19 cellular contexts compared by ENCODE assay signal in genomic region chr2:207938415-207938814, GRCh38.
DNase-seq lines count a peak whose midpoint lies in the region; ATAC-seq, FAIRE-seq and TF ChIP-seq lines count a peak whose summit lies in the region.
"Had no signal": no experiment of that assay in that cellular context is flagged by ENCODE, and none has a peak within 500 bp of the region (broad histone marks: within the 10 kb centered on the region; RNA-seq: fewer than 3 reads in every experiment).

No MANE protein-coding gene starts in this region.

- CTCF ChIA-PET in endothelial cell of umbilical vein (lab: Charles Lee), result interaction anchor here (1.1 to 1.5 kb wide), 3 partner anchors 35 to 192 kb away, joined by 3 to 4 read pairs (median 3); no protein-coding TSS in a partner anchor

- H3K9ac ChIP-seq in endothelial cell of umbilical vein (replicated peaks; ENCODE audit: extremely low read depth, insufficient read depth, low read length), result no peak overlapping the region

- H3K9me1 ChIP-seq in endothelial cell of umbilical vein (replicated peaks; ENCODE audit: control insufficient read depth, extremely low read depth, insufficient read depth, low read length), result no peaks in the 10 kb centered on the region

- no TSS peak for BruUV-seq in endothelial cell of umbilical vein (replicated peaks; lab: Mats Ljungman, UMichigan)

- H3K9me3 ChIP-seq in heart right ventricle, result no peaks in the 10 kb centered on the region
- H3K9me3 ChIP-seq in right cardiac atrium (ENCODE audit: control insufficient read depth, low read length), result no peaks in the 10 kb centered on the region
- H3K9me3 ChIP-seq in endothelial cell of umbilical vein (replicated peaks; ENCODE audit: control insufficient read depth, insufficient read depth, low read length), result no peaks in the 10 kb centered on the region
- no peaks in the 10 kb centered on the region for H3K9me3 ChIP-seq in spleen
- H3K9me3 ChIP-seq: BE2C had no signal

- no peaks in the 10 kb centered on the region for H4K20me1 ChIP-seq in endothelial cell of umbilical vein (replicated peaks; ENCODE audit: control insufficient read depth, extremely low read depth, insufficient read depth, low read length)

- ATAC-seq in heart right ventricle, result no peak
- no peak for ATAC-seq in right cardiac atrium
- ATAC-seq in GM21786 (IDR thresholded peaks at IDR 0.05; ENCODE audit: unreplicated experiment), result no peak
- ATAC-seq: HCT116 had no signal

- H3K79me2 ChIP-seq in endothelial cell of umbilical vein (ENCODE audit: control insufficient read depth, insufficient read depth, low read length), result no peaks in the 10 kb centered on the region

- TF ChIP-seq POLR2A in endothelial cell of umbilical vein (IDR thresholded peaks at IDR 0.05; ENCODE audit: low read depth, low read length) (no peak), spleen (IDR thresholded peaks at IDR 0.05) (no peak), erythroblast (IDR thresholded peaks at IDR 0.05; ENCODE audit: low read length) (no peak)

- H3K4me3 ChIP-seq in heart right ventricle, result no peak overlapping the region
- no peak overlapping the region for H3K4me3 ChIP-seq in right cardiac atrium (ENCODE audit: low read length)
- no peak overlapping the region for H3K4me3 ChIP-seq in endothelial cell of umbilical vein (replicated peaks in 1 of 3; ENCODE audit: insufficient read depth in 1 of 3, low read depth in 1 of 3, low read length in 3 of 3)
- H3K4me3 ChIP-seq in spleen, result no peak overlapping the region

- dilution Hi-C loops in endothelial cell of umbilical vein (cut with MboI; ENCODE audit: extremely low pct_ligation_motif_present, low sequenced_read_pairs), result no loop called here

- intact Hi-C loops in heart right ventricle (cut with DNase I), result no loop called here
- intact Hi-C loops in right cardiac atrium (cut with DNase I), result no loop called here
- intact Hi-C loops in endothelial cell of umbilical vein (cut with micrococcal nuclease), result no loop called here
- intact Hi-C loops in spleen (cut with DNase I; ENCODE audit: low total_unique reads), result no loop called here

- no peak overlapping the region for H3K4me2 ChIP-seq in endothelial cell of umbilical vein (ENCODE audit: insufficient read depth, low read length)

- 74 to 86% methylated on average over 4 of the region's 4 CpGs for WGBS in heart right ventricle, 2 donors
- 85% methylated on average over 4 of the region's 4 CpGs for WGBS in right cardiac atrium
- WGBS in spleen, 5 donors, result 76 to 91% (median 85%) methylated on average over 4 of the region's 4 CpGs

- H2AFZ ChIP-seq in endothelial cell of umbilical vein (ENCODE audit: low read depth, low read length), result no peak overlapping the region

- POLR2A ChIA-PET in endothelial cell of umbilical vein (lab: Charles Lee), result no interaction called here

- H3K4me1 ChIP-seq in heart right ventricle (peaks cover 6 to 63% (median 34%) of the 10 kb centered on the region in 9 donors), right cardiac atrium (ENCODE audit: control insufficient read depth, insufficient read depth, low read length) (peaks cover 3% of the 10 kb centered on the region), endothelial cell of umbilical vein (ENCODE audit: control insufficient read depth, extremely low read depth, insufficient read depth, low read length) (no peaks in the 10 kb centered on the region), spleen (peaks cover 0 to 13% (median 2%) of the 10 kb centered on the region in 6 donors)

- H3K27ac ChIP-seq in heart right ventricle (peak overlapping the region in 8 of 10 donors; percentile 17 to 73 (median 57)), right cardiac atrium (ENCODE audit: low read length) (no peak overlapping the region), endothelial cell of umbilical vein (ENCODE audit: insufficient read depth, low read depth, low read length) (no peak overlapping the region), spleen (peak overlapping the region in 6 of 8 donors; percentile 12 to 43 (median 36))

- H3K36me3 ChIP-seq in heart right ventricle, result peaks cover 0 to 7% (median 0%) of the 10 kb centered on the region in 9 donors
- no peaks in the 10 kb centered on the region for H3K36me3 ChIP-seq in endothelial cell of umbilical vein (ENCODE audit: control insufficient read depth in 2 of 2, extremely low read depth in 1 of 2, insufficient read depth in 2 of 2, low read length in 2 of 2)
- H3K36me3 ChIP-seq in spleen, result peaks cover 0 to 25% (median 0%) of the 10 kb centered on the region in 6 donors
- H3K36me3 ChIP-seq: BE2C had no signal

- H3K27me3 ChIP-seq in heart right ventricle (no peaks in the 10 kb centered on the region), right cardiac atrium (ENCODE audit: control insufficient read depth, insufficient read depth) (no peaks in the 10 kb centered on the region), endothelial cell of umbilical vein (ENCODE audit: control insufficient read depth in 2 of 2, insufficient read depth in 2 of 2, low read length in 2 of 2) (no peaks in the 10 kb centered on the region), spleen (replicated peaks in 1 of 7) (no peaks in the 10 kb centered on the region)
- H3K27me3 ChIP-seq: BE2C had no signal

- DNase-seq in heart right ventricle, result no peak
- no peak for DNase-seq in right cardiac atrium
- DNase-seq in SK-N-DZ (ENCODE audit: low spot score), result peak; percentile 80
- DNase-seq in endothelial cell of umbilical vein (ENCODE audit: low read depth, low spot score), result no peak
- DNase-seq in spleen, result no peak
- DNase-seq in GM10266 (ENCODE audit: extremely low spot score), result no peak
- DNase-seq in erythroblast (lab: John Stamatoyannopoulos, UW), result no peak
- DNase-seq: BE2C; C1 segment of cervical spinal cord; CD4-positive, CD25-positive, alpha-beta regulatory T cell; CD8-positive, alpha-beta memory T cell; COR-L47; GOT3; H7; HFFc6 had no signal

- peak; percentile 26 for FAIRE-seq in endothelial cell of umbilical vein (lab: Jason Lieb, UNC)
- FAIRE-seq: A204.1, HTR-8/SVneo had no signal

- no peak for TF ChIP-seq CTCF in heart right ventricle (IDR thresholded peaks at IDR 0.05)
- no peak for TF ChIP-seq CTCF in endothelial cell of umbilical vein (IDR thresholded peaks at IDR 0.05; ENCODE audit: extremely low read depth in 1 of 2, insufficient read depth in 1 of 2, low read depth in 1 of 2, low read length in 2 of 2)
- TF ChIP-seq CTCF in spleen (IDR thresholded peaks at IDR 0.05 in 8 of 11, conservative IDR thresholded peaks at IDR 0.05 in 3 of 11), result no peak
- no peak for TF ChIP-seq CTCF in GM10266 (IDR thresholded peaks at IDR 0.05; ENCODE audit: control insufficient read depth, insufficient read depth, low read depth, missing control alignments)

TF ChIP-seq in endothelial cell of umbilical vein, 7 proteins besides CTCF, POLR2A, EP300 and RAD21:
- no peak for TF ChIP-seq MYC (IDR thresholded peaks at IDR 0.05; ENCODE audit: low read depth, low read length)
- no peak for TF ChIP-seq GATA2 (IDR thresholded peaks at IDR 0.05; ENCODE audit: insufficient read depth, insufficient read length, low read depth, low read length)
- TF ChIP-seq POLR2AphosphoS5 (IDR thresholded peaks at IDR 0.05; ENCODE audit: insufficient read depth, low read depth, low read length), result no peak
- no peak for TF ChIP-seq JUN (IDR thresholded peaks at IDR 0.05; ENCODE audit: borderline replicate concordance, insufficient read depth, insufficient read length, low read depth)
- no peak for TF ChIP-seq FOS (IDR thresholded peaks at IDR 0.05; ENCODE audit: borderline replicate concordance, insufficient read depth, low read length)
TF ChIP-seq in endothelial cell of umbilical vein: peak in this region for 0.

Comparison
In these comparisons a context has a peak if more than half of its experiments do, and no peak if none do; other contexts are left out.
1. H3K27ac ChIP-seq: peak in heart right ventricle (8 of 10) and spleen (6 of 8); none in right cardiac atrium (single experiment) and endothelial cell of umbilical vein (single experiment).